ENCODE assay signal across 1 cellular context in genomic region chr12:6091786-6092566, GRCh38.
A peak's percentile ranks its signal among the peaks of the same experiment; 100 is the strongest.
TF ChIP-seq lines count a peak whose summit lies in the region.

No MANE protein-coding gene starts in this region.

TF ChIP-seq in IMR-90, 13 proteins besides CTCF, POLR2A, EP300 and RAD21:
- no peak for TF ChIP-seq MAZ (IDR thresholded peaks at IDR 0.05; ENCODE audit: borderline replicate concordance, low read depth, low read length)
- 0 out of 2 replicates have a peak, but pooled peaks have one; percentile 11 for TF ChIP-seq CEBPB (IDR thresholded peaks at IDR 0.05; ENCODE audit: low read depth, low read length)
TF ChIP-seq in IMR-90: peak in this region for 1.
